14 cellular contexts compared by ENCODE assay signal in genomic region chr17:81339180-81339501, GRCh38. TPM values are rescaled to one million over a fixed set of nuclear protein-coding genes. Genes with fewer than 3 reads are reported as not detected.
A peak's percentile ranks its signal among the peaks of the same experiment; 100 is the strongest.
DNase-seq lines count a peak whose midpoint lies in the region; ATAC-seq, FAIRE-seq and TF ChIP-seq lines count a peak whose summit lies in the region.
"Had no signal": no experiment of that assay in that cellular context is flagged by ENCODE, and none has a peak within 500 bp of the region (broad histone marks: within the 10 kb centered on the region; RNA-seq: fewer than 3 reads in every experiment).

No MANE protein-coding gene starts in this region.

- H3K27ac Mint-ChIP-seq in WTC11 = peak overlapping the region; percentile 20; the same call in 1 of the 2 replicates
- H3K27ac Mint-ChIP-seq: activated CD4-positive, alpha-beta T cell treated with anti-CD3 and anti-CD28 coated beads, Interleukin-2, amount 10 ng/mL, durations not matched to agents 7 days and 5 days had no signal

- H3K9me3 ChIP-seq in left lung (no peaks in the 10 kb centered on the region), small intestine (ENCODE audit: control insufficient read depth, low read depth) (no peaks in the 10 kb centered on the region)

- peak; percentile 32 for DNase-seq in NCI-H748 (lab: John Stamatoyannopoulos, UW; ENCODE audit: unreplicated experiment)
- DNase-seq in NCI-H748 treated with DMSO at 0.1 percent for 48 hours (lab: John Stamatoyannopoulos, UW) = no peak
- peak; percentile 47 for DNase-seq in WTC11 (ENCODE audit: low spot score)
- no peak for DNase-seq in left lung
- peak; percentile 76 for DNase-seq in small intestine
- DNase-seq in activated CD4-positive, CD25-positive, alpha-beta regulatory T cell (lab: John Stamatoyannopoulos, UW) = no peak
- DNase-seq: 8988T; activated CD4-positive, alpha-beta T cell treated with anti-CD3 and anti-CD28 coated beads, Interleukin-2, amount 10 ng/mL, durations not matched to agents 7 days and 5 days; dermis blood vessel endothelial cell; foreskin keratinocyte; GOT3; NCI-H1105 treated with DMSO at 0.1 percent for 48 hours had no signal

- CTCF ChIA-PET in WTC11 (lab: Charles Lee) = interaction anchor here (0.8 to 3.3 kb wide), 3 partner anchors 47 to 102 kb away, joined by 3 to 19 read pairs (median 3); no protein-coding TSS in a partner anchor

- TF ChIP-seq CTCF in WTC11 (IDR thresholded peaks at IDR 0.05) (no peak), left lung (IDR thresholded peaks at IDR 0.05) (no peak)

- ATAC-seq in WTC11 (peak; percentile 50), left lung (no peak), HG03095 (IDR thresholded peaks at IDR 0.05; ENCODE audit: unreplicated experiment) (no peak), GM18861 (IDR thresholded peaks at IDR 0.05; ENCODE audit: unreplicated experiment) (no peak)
- ATAC-seq: foreskin keratinocyte had no signal

- peak overlapping the region; percentile 35 for H3K4me3 Mint-ChIP-seq in WTC11
- H3K4me3 Mint-ChIP-seq: activated CD4-positive, alpha-beta T cell treated with anti-CD3 and anti-CD28 coated beads, Interleukin-2, amount 10 ng/mL, durations not matched to agents 7 days and 5 days had no signal

- H3K4me1 ChIP-seq in left lung (peaks cover 36 to 66% of the 10 kb centered on the region in 2 donors), small intestine (ENCODE audit: control insufficient read depth in 2 of 2, insufficient read depth in 1 of 2, low read depth in 1 of 2, low read length in 1 of 2) (peaks cover 7 to 13% of the 10 kb centered on the region in 2 donors)

- peaks cover 52% of the 10 kb centered on the region for H3K27me3 Mint-ChIP-seq in WTC11 (ENCODE audit: low read depth)

- H3K4me3 ChIP-seq in left lung = no peak overlapping the region
- H3K4me3 ChIP-seq in small intestine (ENCODE audit: low read depth in 1 of 2, low read length in 2 of 2) = no peak overlapping the region

- WGBS in small intestine, 3 donors = 13 to 37% (median 30%) methylated on average over 4 of the region's 4 CpGs

- no peaks in the 10 kb centered on the region for H3K36me3 Mint-ChIP-seq in WTC11

- no peaks in the 10 kb centered on the region for H3K36me3 ChIP-seq in left lung
- no peaks in the 10 kb centered on the region for H3K36me3 ChIP-seq in small intestine (ENCODE audit: control insufficient read depth in 2 of 2, insufficient read depth in 2 of 2, low read length in 2 of 2)

- POLR2A ChIA-PET in WTC11 (lab: Charles Lee) = interaction anchor here (3.4 kb wide), 1 partner anchor 56 kb away, joined by 12 read pairs; the partner anchor contains the start of gene BAHCC1

- peaks cover 32% of the 10 kb centered on the region for H3K4me1 Mint-ChIP-seq in WTC11
- H3K4me1 Mint-ChIP-seq: activated CD4-positive, alpha-beta T cell treated with anti-CD3 and anti-CD28 coated beads, Interleukin-2, amount 10 ng/mL, durations not matched to agents 7 days and 5 days had no signal

- H3K9me3 Mint-ChIP-seq in WTC11 = no peaks in the 10 kb centered on the region
- H3K9me3 Mint-ChIP-seq: activated CD4-positive, alpha-beta T cell treated with anti-CD3 and anti-CD28 coated beads, Interleukin-2, amount 10 ng/mL, durations not matched to agents 7 days and 5 days had no signal

- intact Hi-C loops in left lung (cut with DNase I) = no loop called here

- H3K27ac ChIP-seq in left lung = peak overlapping the region; percentile 91 to 97
- H3K27ac ChIP-seq in small intestine (ENCODE audit: low read depth in 1 of 2, low read length in 1 of 2) = peak overlapping the region; percentile 77 to 83
- H3K27ac ChIP-seq: foreskin keratinocyte had no signal

- no peak for FAIRE-seq in small intestine (lab: Jason Lieb, UNC)

- H3K27me3 ChIP-seq in left lung (peaks cover 0 to 49% of the 10 kb centered on the region in 2 donors), small intestine (ENCODE audit: control insufficient read depth in 2 of 2, insufficient read depth in 2 of 2, low read length in 2 of 2) (no peaks in the 10 kb centered on the region)

TF ChIP-seq in WTC11, 78 proteins besides CTCF, POLR2A, EP300 and RAD21:
- TF ChIP-seq CDX4 (CRISPR knock-in tag; IDR thresholded peaks at IDR 0.05; ENCODE audit: borderline replicate concordance) = no peak
- no peak for TF ChIP-seq MLX (CRISPR knock-in tag; IDR thresholded peaks at IDR 0.05)
- TF ChIP-seq ATF2 (CRISPR knock-in tag; IDR thresholded peaks at IDR 0.05; ENCODE audit: borderline replicate concordance, low read depth) = no peak
- TF ChIP-seq ZSCAN18 (CRISPR knock-in tag; IDR thresholded peaks at IDR 0.05) = no peak

RNA-seq across cellular contexts. Expression of gene SLC38A10, which starts 44.0 kb away (rescaled TPM):
- total RNA-seq in WTC11 (2021) (47.0 to 62.4 TPM (median 53.9 TPM) in 3 replicates), left lung (100 to 1,000 TPM in 1 of 2 donors, 10 to 100 TPM in 1; 79.9 to 109 TPM)
- polyA plus RNA-seq in small intestine = 10 to 100 TPM; 48.4 to 79.9 (median 78.5) TPM

RNA-seq across cellular contexts. Expression of gene BAHCC1, which starts 56.1 kb away (rescaled TPM):
- total RNA-seq in WTC11 (2021) (17.1 to 29.8 TPM (median 21.5 TPM) in 3 replicates), left lung (10 to 100 TPM; 13.6 to 19.8 TPM)
- 10 to 100 TPM in 1 of 3 donors, 1 to 10 TPM in 2; 2.2 to 13.4 (median 6.3) TPM for polyA plus RNA-seq in small intestine
- total RNA-seq: activated CD4-positive, alpha-beta T cell treated with anti-CD3 and anti-CD28 coated beads, Interleukin-2, amount 10 ng/mL, durations not matched to agents 7 days and 5 days had no signal

Comparison
In these comparisons a context has a peak if more than half of its experiments do, and no peak if none do; other contexts are left out.
1. DNase-seq: peak in NCI-H748 (single experiment), WTC11 (single experiment) and small intestine (single experiment); none in NCI-H748 treated with DMSO at 0.1 percent for 48 hours (single experiment), left lung (0 of 2) and activated CD4-positive, CD25-positive, alpha-beta regulatory T cell (0 of 4).